ENCODE assay signal across 8 cellular contexts in genomic region chr5:181259974-181260719, GRCh38. TPM values are rescaled to one million over a fixed set of nuclear protein-coding genes. Genes with fewer than 3 reads are reported as not detected.
DNase-seq lines count a peak whose midpoint lies in the region; ATAC-seq and TF ChIP-seq lines count a peak whose summit lies in the region.

No MANE protein-coding gene starts in this region.

- no peaks in the 10 kb centered on the region for H3F3A ChIP-seq in Loucy (ENCODE audit: low read depth)

- peaks cover 59% of the 10 kb centered on the region for H3K4me1 ChIP-seq in CD4-positive, CD25-positive, alpha-beta regulatory T cell (ENCODE audit: control insufficient read depth, insufficient read depth, low read length, poor library complexity, severe bottlenecking)
- H3K4me1 ChIP-seq in Loucy (ENCODE audit: insufficient read depth, low read length, poor library complexity, severe bottlenecking) = peaks cover 25% of the 10 kb centered on the region
- H3K4me1 ChIP-seq in ectodermal cell (ENCODE audit: control insufficient read depth, insufficient read depth, low read length) = peaks cover 12% of the 10 kb centered on the region

- H3K27me3 Mint-ChIP-seq in CD4-positive, CD25-positive, alpha-beta regulatory T cell = no peaks in the 10 kb centered on the region
- H3K27me3 Mint-ChIP-seq in neural crest cell (ENCODE audit: low read depth) = no peaks in the 10 kb centered on the region

- peak overlapping the region; percentile 99 to 100 (median 99) for H3K27ac Mint-ChIP-seq in CD4-positive, CD25-positive, alpha-beta regulatory T cell
- peak overlapping the region; percentile 60 for H3K27ac Mint-ChIP-seq in neural crest cell (ENCODE audit: unreplicated experiment)

- no peaks in the 10 kb centered on the region for H3K9me2 ChIP-seq in Loucy (replicated peaks; ENCODE audit: low read depth, low read length)

- peaks cover 20 to 63% (median 52%) of the 10 kb centered on the region in 4 donors for H3K4me1 Mint-ChIP-seq in CD4-positive, CD25-positive, alpha-beta regulatory T cell
- H3K4me1 Mint-ChIP-seq in neural crest cell = peaks cover 51% of the 10 kb centered on the region

- H4K20me1 ChIP-seq in Loucy (ENCODE audit: insufficient read depth, low read length, poor library complexity, severe bottlenecking) = peaks cover 13% of the 10 kb centered on the region

- no peaks in the 10 kb centered on the region for H3K27me3 ChIP-seq in CD4-positive, CD25-positive, alpha-beta regulatory T cell (ENCODE audit: control insufficient read depth, insufficient read depth, low read length)
- no peaks in the 10 kb centered on the region for H3K27me3 ChIP-seq in Loucy (ENCODE audit: insufficient read depth, low read length, poor library complexity, severe bottlenecking)
- no peaks in the 10 kb centered on the region for H3K27me3 ChIP-seq in ectodermal cell (ENCODE audit: control insufficient read depth, insufficient read depth, low read length, poor library complexity, severe bottlenecking)

- TF ChIP-seq CTCF in Loucy (conservative IDR thresholded peaks at IDR 0.05; ENCODE audit: low read length) (no peak), neural crest cell (conservative IDR thresholded peaks at IDR 0.05) (no peak)

- WGBS in ectodermal cell, 2 experiments = 6 to 7% methylated on average over 26 of the region's 26 CpGs

- H3K36me3 Mint-ChIP-seq in CD4-positive, CD25-positive, alpha-beta regulatory T cell = peaks cover 19% of the 10 kb centered on the region
- H3K36me3 Mint-ChIP-seq in neural crest cell (ENCODE audit: low read depth) = peaks cover 12% of the 10 kb centered on the region

- H3K36me3 ChIP-seq in CD4-positive, CD25-positive, alpha-beta regulatory T cell (ENCODE audit: control insufficient read depth, insufficient read depth, low read length) = peaks cover 17% of the 10 kb centered on the region
- H3K36me3 ChIP-seq in Loucy (ENCODE audit: insufficient read depth, low read length) (no peaks in the 10 kb centered on the region), ectodermal cell (ENCODE audit: control insufficient read depth, insufficient read depth, low read length) (peaks cover 8% of the 10 kb centered on the region)

- H3K4me3 ChIP-seq in CD4-positive, CD25-positive, alpha-beta regulatory T cell (ENCODE audit: low read depth, low read length) = peak overlapping the region; percentile 97
- H3K4me3 ChIP-seq in Loucy (ENCODE audit: low read length, poor library complexity, severe bottlenecking) (peak overlapping the region; percentile 97), ectodermal cell (ENCODE audit: insufficient read depth, low read depth, low read length) (peak overlapping the region; percentile 93)

- H3K9me3 Mint-ChIP-seq in CD4-positive, CD25-positive, alpha-beta regulatory T cell = no peaks in the 10 kb centered on the region
- no peaks in the 10 kb centered on the region for H3K9me3 Mint-ChIP-seq in neural crest cell

- no peak for DNase-seq in CD4-positive, CD25-positive, alpha-beta regulatory T cell
- DNase-seq in neural crest cell (ENCODE audit: low read depth, low spot score) (no peak), SKM-1 (lab: John Stamatoyannopoulos, UW; ENCODE audit: unreplicated experiment) (no peak)
- DNase-seq in activated effector memory CD4-positive, alpha-beta T cell treated with anti-CD3 and anti-CD28 coated beads, Interleukin-2, amount 50 U/mL, for 16 hours = no peak

- H3K79me2 ChIP-seq in Loucy (ENCODE audit: insufficient read depth, low read length) = peaks cover 53% of the 10 kb centered on the region

- peak overlapping the region; percentile 97 for H3K4me2 ChIP-seq in Loucy (ENCODE audit: low read depth, low read length, poor library complexity, severe bottlenecking)

- no peaks in the 10 kb centered on the region for H3K9me3 ChIP-seq in CD4-positive, CD25-positive, alpha-beta regulatory T cell (ENCODE audit: control insufficient read depth in 2 of 2, low read length in 2 of 2)
- no peaks in the 10 kb centered on the region for H3K9me3 ChIP-seq in Loucy (ENCODE audit: insufficient read depth, low read depth, low read length)
- no peaks in the 10 kb centered on the region for H3K9me3 ChIP-seq in ectodermal cell (ENCODE audit: control insufficient read depth, low read length)

- peak overlapping the region; percentile 97 to 100 (median 100) for H3K4me3 Mint-ChIP-seq in CD4-positive, CD25-positive, alpha-beta regulatory T cell
- peak overlapping the region; percentile 97 for H3K4me3 Mint-ChIP-seq in neural crest cell

- ATAC-seq in CD4-positive, CD25-positive, alpha-beta regulatory T cell (ENCODE audit: low read depth in 2 of 2) = no peak
- ATAC-seq in HG03280 (IDR thresholded peaks at IDR 0.05; ENCODE audit: unreplicated experiment) = no peak
- no peak for ATAC-seq in HG02588 (IDR thresholded peaks at IDR 0.05; ENCODE audit: unreplicated experiment)

- H2AFZ ChIP-seq in Loucy (ENCODE audit: low read length) = peak overlapping the region; percentile 83; the same call in 1 of the 2 replicates

- peak overlapping the region; percentile 99 for H3K27ac ChIP-seq in CD4-positive, CD25-positive, alpha-beta regulatory T cell (ENCODE audit: insufficient read depth, low read length, poor library complexity, severe bottlenecking)
- H3K27ac ChIP-seq in ectodermal cell (ENCODE audit: insufficient read depth, low read depth, low read length, poor library complexity, severe bottlenecking) = peak overlapping the region; percentile 70

- H3K9ac ChIP-seq in Loucy (ENCODE audit: low read depth, low read length, poor library complexity, severe bottlenecking) = peak overlapping the region; percentile 98

RNA-seq across cellular contexts. Expression of gene TRIM52, which starts 0.8 kb away (rescaled TPM):
- 40.3 TPM for total RNA-seq in CD4-positive, CD25-positive, alpha-beta regulatory T cell
- polyA plus RNA-seq in CD4-positive, CD25-positive, alpha-beta regulatory T cell = 10 to 100 TPM; 28.0 to 39.9 (median 35.0) TPM
- 7.6 TPM for polyA plus RNA-seq in ectodermal cell (2013, experiment 1 of 4)
- 8.3 TPM for polyA plus RNA-seq in ectodermal cell (2013, experiment 2 of 4)
- 8.0 TPM for polyA plus RNA-seq in ectodermal cell (2013, experiment 3 of 4)
- polyA plus RNA-seq in ectodermal cell (2013, experiment 4 of 4) = 7.6 TPM
- 9.0 TPM in 2 replicates for total RNA-seq in neural crest cell

RNA-seq across cellular contexts. Expression of gene RACK1, which starts 16.4 kb away (rescaled TPM):
- total RNA-seq in CD4-positive, CD25-positive, alpha-beta regulatory T cell = 1,838 TPM
- 1,000 to 10,000 TPM; 2,227 to 2,760 (median 2,470) TPM for polyA plus RNA-seq in CD4-positive, CD25-positive, alpha-beta regulatory T cell
- polyA plus RNA-seq in ectodermal cell (2013, experiment 1 of 4) = 2,522 TPM
- polyA plus RNA-seq in ectodermal cell (2013, experiment 2 of 4) = 2,564 TPM
- polyA plus RNA-seq in ectodermal cell (2013, experiment 3 of 4) = 2,558 TPM
- 2,793 TPM for polyA plus RNA-seq in ectodermal cell (2013, experiment 4 of 4)
- 2,359 and 2,449 TPM in 2 replicates for total RNA-seq in neural crest cell

RNA-seq across cellular contexts. Expression of gene TRIM41, which starts 37.1 kb away (rescaled TPM):
- total RNA-seq in CD4-positive, CD25-positive, alpha-beta regulatory T cell = 40.8 TPM
- 1 to 10 TPM in 2 of 4 donors, under 1 TPM in 2; 0.67 to 1.6 (median 0.87) TPM for polyA plus RNA-seq in CD4-positive, CD25-positive, alpha-beta regulatory T cell
- 34.7 TPM for polyA plus RNA-seq in ectodermal cell (2013, experiment 1 of 4)
- polyA plus RNA-seq in ectodermal cell (2013, experiment 2 of 4) = 33.6 TPM
- 24.6 TPM for polyA plus RNA-seq in ectodermal cell (2013, experiment 3 of 4)
- 32.7 TPM for polyA plus RNA-seq in ectodermal cell (2013, experiment 4 of 4)
- 34.5 and 39.1 TPM in 2 replicates for total RNA-seq in neural crest cell

RNA-seq across cellular contexts. Expression of gene TRIM7, which starts 55.2 kb away (rescaled TPM):
- 0.72 TPM for total RNA-seq in CD4-positive, CD25-positive, alpha-beta regulatory T cell
- under 1 TPM in 2 of 4 donors, not detected in 2; 0.16 to 0.47 TPM for polyA plus RNA-seq in CD4-positive, CD25-positive, alpha-beta regulatory T cell
- not detected for polyA plus RNA-seq in ectodermal cell (2013, experiment 1 of 4)
- not detected for polyA plus RNA-seq in ectodermal cell (2013, experiment 2 of 4)
- not detected for polyA plus RNA-seq in ectodermal cell (2013, experiment 3 of 4)
- not detected for polyA plus RNA-seq in ectodermal cell (2013, experiment 4 of 4)
- not detected in 2 replicates for total RNA-seq in neural crest cell
